In genomic region chr6:45256697-45257695, GRCh38 we compare ENCODE assay signal across 1 cellular context.
TF ChIP-seq lines count a peak whose summit lies in the region.

No MANE protein-coding gene starts in this region.

TF ChIP-seq in K562, 482 proteins besides CTCF, POLR2A, EP300 and RAD21 (continued from another document):
- TF ChIP-seq ID3 (CRISPR knock-in tag; IDR thresholded peaks at IDR 0.05) = no peak
- TF ChIP-seq ID3 (tag; IDR thresholded peaks at IDR 0.05) = no peak
